1 cellular context compared by ENCODE assay signal in the genomic region with DNA sequence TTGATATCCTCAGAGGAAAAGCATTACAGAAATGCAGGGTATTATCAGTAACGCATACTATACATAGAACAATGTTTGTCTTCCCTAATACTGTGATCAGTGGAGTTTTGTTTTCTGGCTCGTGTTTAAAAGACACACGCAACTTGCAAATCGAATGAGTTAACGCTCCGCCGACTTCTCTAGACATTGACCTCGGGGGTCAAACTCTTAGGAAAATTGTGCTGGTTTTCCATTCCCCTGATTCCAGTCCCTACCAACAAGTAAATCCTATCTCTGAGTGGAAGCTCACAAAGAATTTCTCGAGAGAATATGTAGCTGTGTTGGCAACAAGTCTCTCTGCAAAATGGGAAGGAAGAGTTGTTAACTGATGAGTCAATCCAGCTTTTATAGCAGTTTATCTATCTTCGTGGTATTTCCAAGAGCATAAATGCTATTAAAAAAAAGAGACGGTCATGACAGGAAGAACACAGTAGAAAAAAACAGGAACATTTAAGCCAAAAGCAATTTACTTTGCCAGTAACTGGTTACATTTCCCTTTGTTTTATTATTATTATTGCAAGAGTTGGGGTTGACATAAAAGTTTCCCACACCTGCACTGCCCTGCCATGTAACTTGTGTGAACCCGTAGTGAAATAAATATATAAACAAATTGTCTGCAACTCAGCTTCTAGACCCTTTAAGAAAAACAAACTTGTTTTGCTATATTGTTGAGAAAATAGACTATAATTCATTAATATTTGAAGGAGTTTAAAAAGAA.
A peak's percentile ranks its signal among the peaks of the same experiment; 100 is the strongest.
TF ChIP-seq lines count a peak whose summit lies in the region.

No MANE protein-coding gene starts in this region.

TF ChIP-seq in HepG2, 621 proteins besides CTCF, POLR2A, EP300 and RAD21 (continued from another document and continues in another):
- TF ChIP-seq MYC (CRISPR knock-in tag; IDR thresholded peaks at IDR 0.05; ENCODE audit: borderline replicate concordance), result no peak
- no peak for TF ChIP-seq FOXA1 (IDR thresholded peaks at IDR 0.05)
- no peak for TF ChIP-seq FOXA1 (CRISPR knock-in tag; IDR thresholded peaks at IDR 0.05)
- TF ChIP-seq TP53 (CRISPR knock-in tag; conservative IDR thresholded peaks at IDR 0.05), result no peak
- TF ChIP-seq ZNF678 (CRISPR knock-in tag; IDR thresholded peaks at IDR 0.05), result no peak
- TF ChIP-seq, protein P1, sequence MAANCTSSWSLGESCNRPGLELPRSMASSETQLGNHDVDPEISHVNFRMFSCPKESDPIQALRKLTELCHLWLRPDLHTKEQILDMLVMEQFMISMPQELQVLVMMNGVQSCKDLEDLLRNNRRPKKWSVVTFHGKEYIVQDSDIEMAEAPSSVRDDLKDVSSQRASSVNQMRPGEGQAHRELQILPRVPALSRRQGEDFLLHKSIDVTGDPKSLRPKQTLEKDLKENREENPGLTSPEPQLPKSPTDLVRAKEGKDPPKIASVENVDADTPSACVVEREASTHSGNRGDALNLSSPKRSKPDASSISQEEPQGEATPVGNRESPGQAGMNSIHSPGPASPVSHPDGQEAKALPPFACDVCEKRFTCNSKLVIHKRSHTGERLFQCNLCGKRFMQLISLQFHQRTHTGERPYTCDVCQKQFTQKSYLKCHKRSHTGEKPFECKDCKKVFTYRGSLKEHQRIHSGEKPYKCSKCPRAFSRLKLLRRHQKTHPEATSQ (CRISPR knock-in tag; IDR thresholded peaks at IDR 0.05; ENCODE audit: borderline replicate concordance), result no peak
- no peak for TF ChIP-seq JUND (CRISPR knock-in tag; IDR thresholded peaks at IDR 0.05)
- no peak for TF ChIP-seq FOXP1 (IDR thresholded peaks at IDR 0.05)
- TF ChIP-seq FOXP1 (CRISPR knock-in tag; IDR thresholded peaks at IDR 0.05), result peak; percentile 45; the same call in 1 of the 2 replicates
- peak; percentile 67 for TF ChIP-seq ZMYM4 (CRISPR knock-in tag; IDR thresholded peaks at IDR 0.05)
- peak; percentile 43 for TF ChIP-seq TEAD3 (CRISPR knock-in tag; optimal IDR thresholded peaks at IDR 0.05; ENCODE audit: borderline replicate concordance)
- no peak for TF ChIP-seq ZNF775 (CRISPR knock-in tag; IDR thresholded peaks at IDR 0.05; ENCODE audit: borderline replicate concordance)
- peak; percentile 53; the same call in 1 of the 2 replicates for TF ChIP-seq SALL1 (CRISPR knock-in tag; IDR thresholded peaks at IDR 0.05)
- TF ChIP-seq, protein P2, sequence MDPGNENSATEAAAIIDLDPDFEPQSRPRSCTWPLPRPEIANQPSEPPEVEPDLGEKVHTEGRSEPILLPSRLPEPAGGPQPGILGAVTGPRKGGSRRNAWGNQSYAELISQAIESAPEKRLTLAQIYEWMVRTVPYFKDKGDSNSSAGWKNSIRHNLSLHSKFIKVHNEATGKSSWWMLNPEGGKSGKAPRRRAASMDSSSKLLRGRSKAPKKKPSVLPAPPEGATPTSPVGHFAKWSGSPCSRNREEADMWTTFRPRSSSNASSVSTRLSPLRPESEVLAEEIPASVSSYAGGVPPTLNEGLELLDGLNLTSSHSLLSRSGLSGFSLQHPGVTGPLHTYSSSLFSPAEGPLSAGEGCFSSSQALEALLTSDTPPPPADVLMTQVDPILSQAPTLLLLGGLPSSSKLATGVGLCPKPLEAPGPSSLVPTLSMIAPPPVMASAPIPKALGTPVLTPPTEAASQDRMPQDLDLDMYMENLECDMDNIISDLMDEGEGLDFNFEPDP (CRISPR knock-in tag; conservative IDR thresholded peaks at IDR 0.05), result no peak
- TF ChIP-seq, protein P3, sequence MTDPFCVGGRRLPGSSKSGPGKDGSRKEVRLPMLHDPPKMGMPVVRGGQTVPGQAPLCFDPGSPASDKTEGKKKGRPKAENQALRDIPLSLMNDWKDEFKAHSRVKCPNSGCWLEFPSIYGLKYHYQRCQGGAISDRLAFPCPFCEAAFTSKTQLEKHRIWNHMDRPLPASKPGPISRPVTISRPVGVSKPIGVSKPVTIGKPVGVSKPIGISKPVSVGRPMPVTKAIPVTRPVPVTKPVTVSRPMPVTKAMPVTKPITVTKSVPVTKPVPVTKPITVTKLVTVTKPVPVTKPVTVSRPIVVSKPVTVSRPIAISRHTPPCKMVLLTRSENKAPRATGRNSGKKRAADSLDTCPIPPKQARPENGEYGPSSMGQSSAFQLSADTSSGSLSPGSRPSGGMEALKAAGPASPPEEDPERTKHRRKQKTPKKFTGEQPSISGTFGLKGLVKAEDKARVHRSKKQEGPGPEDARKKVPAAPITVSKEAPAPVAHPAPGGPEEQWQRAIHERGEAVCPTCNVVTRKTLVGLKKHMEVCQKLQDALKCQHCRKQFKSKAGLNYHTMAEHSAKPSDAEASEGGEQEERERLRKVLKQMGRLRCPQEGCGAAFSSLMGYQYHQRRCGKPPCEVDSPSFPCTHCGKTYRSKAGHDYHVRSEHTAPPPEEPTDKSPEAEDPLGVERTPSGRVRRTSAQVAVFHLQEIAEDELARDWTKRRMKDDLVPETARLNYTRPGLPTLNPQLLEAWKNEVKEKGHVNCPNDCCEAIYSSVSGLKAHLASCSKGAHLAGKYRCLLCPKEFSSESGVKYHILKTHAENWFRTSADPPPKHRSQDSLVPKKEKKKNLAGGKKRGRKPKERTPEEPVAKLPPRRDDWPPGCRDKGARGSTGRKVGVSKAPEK (CRISPR knock-in tag; IDR thresholded peaks at IDR 0.05; ENCODE audit: borderline replicate concordance), result no peak
- peak; percentile 35 to 80; a peak in 3 of 4 replicates for TF ChIP-seq NR2F1 (CRISPR knock-in tag; IDR thresholded peaks at IDR 0.05)
- TF ChIP-seq DMAP1 (CRISPR knock-in tag; IDR thresholded peaks at IDR 0.05), result peak; percentile 53; the same call in 1 of the 2 replicates
- TF ChIP-seq KDM5A (IDR thresholded peaks at IDR 0.05; ENCODE audit: borderline replicate concordance, low read length), result no peak
- TF ChIP-seq, protein P4, sequence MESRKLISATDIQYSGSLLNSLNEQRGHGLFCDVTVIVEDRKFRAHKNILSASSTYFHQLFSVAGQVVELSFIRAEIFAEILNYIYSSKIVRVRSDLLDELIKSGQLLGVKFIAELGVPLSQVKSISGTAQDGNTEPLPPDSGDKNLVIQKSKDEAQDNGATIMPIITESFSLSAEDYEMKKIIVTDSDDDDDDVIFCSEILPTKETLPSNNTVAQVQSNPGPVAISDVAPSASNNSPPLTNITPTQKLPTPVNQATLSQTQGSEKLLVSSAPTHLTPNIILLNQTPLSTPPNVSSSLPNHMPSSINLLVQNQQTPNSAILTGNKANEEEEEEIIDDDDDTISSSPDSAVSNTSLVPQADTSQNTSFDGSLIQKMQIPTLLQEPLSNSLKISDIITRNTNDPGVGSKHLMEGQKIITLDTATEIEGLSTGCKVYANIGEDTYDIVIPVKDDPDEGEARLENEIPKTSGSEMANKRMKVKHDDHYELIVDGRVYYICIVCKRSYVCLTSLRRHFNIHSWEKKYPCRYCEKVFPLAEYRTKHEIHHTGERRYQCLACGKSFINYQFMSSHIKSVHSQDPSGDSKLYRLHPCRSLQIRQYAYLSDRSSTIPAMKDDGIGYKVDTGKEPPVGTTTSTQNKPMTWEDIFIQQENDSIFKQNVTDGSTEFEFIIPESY (CRISPR knock-in tag; IDR thresholded peaks at IDR 0.05), result peak; percentile 37; the same call in 1 of the 2 replicates
- TF ChIP-seq, protein P5, sequence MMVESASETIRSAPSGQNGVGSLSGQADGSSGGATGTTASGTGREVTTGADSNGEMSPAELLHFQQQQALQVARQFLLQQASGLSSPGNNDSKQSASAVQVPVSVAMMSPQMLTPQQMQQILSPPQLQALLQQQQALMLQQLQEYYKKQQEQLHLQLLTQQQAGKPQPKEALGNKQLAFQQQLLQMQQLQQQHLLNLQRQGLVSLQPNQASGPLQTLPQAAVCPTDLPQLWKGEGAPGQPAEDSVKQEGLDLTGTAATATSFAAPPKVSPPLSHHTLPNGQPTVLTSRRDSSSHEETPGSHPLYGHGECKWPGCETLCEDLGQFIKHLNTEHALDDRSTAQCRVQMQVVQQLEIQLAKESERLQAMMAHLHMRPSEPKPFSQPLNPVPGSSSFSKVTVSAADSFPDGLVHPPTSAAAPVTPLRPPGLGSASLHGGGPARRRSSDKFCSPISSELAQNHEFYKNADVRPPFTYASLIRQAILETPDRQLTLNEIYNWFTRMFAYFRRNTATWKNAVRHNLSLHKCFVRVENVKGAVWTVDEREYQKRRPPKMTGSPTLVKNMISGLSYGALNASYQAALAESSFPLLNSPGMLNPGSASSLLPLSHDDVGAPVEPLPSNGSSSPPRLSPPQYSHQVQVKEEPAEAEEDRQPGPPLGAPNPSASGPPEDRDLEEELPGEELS (CRISPR knock-in tag; IDR thresholded peaks at IDR 0.05), result 0 out of 2 replicates have a peak, but pooled peaks have one; percentile 38
- 0 out of 2 replicates have a peak, but pooled peaks have one; percentile 49 for TF ChIP-seq ZNF12 (CRISPR knock-in tag; IDR thresholded peaks at IDR 0.05)
- no peak for TF ChIP-seq TOE1 (CRISPR knock-in tag; IDR thresholded peaks at IDR 0.05)
- no peak for TF ChIP-seq ZNF549 (CRISPR knock-in tag; IDR thresholded peaks at IDR 0.05)
- TF ChIP-seq, protein P6, sequence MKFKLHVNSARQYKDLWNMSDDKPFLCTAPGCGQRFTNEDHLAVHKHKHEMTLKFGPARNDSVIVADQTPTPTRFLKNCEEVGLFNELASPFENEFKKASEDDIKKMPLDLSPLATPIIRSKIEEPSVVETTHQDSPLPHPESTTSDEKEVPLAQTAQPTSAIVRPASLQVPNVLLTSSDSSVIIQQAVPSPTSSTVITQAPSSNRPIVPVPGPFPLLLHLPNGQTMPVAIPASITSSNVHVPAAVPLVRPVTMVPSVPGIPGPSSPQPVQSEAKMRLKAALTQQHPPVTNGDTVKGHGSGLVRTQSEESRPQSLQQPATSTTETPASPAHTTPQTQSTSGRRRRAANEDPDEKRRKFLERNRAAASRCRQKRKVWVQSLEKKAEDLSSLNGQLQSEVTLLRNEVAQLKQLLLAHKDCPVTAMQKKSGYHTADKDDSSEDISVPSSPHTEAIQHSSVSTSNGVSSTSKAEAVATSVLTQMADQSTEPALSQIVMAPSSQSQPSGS (CRISPR knock-in tag; IDR thresholded peaks at IDR 0.05), result 0 out of 2 replicates have a peak, but pooled peaks have one; percentile 11
- peak; percentile 46; the same call in 1 of the 2 replicates for TF ChIP-seq NR2F2 (IDR thresholded peaks at IDR 0.05; ENCODE audit: borderline replicate concordance, low read depth)
- no peak for TF ChIP-seq POLR2AphosphoS5 (IDR thresholded peaks at IDR 0.05; ENCODE audit: low read depth, low read length)
- TF ChIP-seq TMF1 (CRISPR knock-in tag; IDR thresholded peaks at IDR 0.05; ENCODE audit: low read depth), result no peak
- no peak for TF ChIP-seq ZFAT (CRISPR knock-in tag; conservative IDR thresholded peaks at IDR 0.05)
- TF ChIP-seq CEBPG (CRISPR knock-in tag; IDR thresholded peaks at IDR 0.05), result 0 out of 2 replicates have a peak, but pooled peaks have one; percentile 30
- TF ChIP-seq, protein P7, sequence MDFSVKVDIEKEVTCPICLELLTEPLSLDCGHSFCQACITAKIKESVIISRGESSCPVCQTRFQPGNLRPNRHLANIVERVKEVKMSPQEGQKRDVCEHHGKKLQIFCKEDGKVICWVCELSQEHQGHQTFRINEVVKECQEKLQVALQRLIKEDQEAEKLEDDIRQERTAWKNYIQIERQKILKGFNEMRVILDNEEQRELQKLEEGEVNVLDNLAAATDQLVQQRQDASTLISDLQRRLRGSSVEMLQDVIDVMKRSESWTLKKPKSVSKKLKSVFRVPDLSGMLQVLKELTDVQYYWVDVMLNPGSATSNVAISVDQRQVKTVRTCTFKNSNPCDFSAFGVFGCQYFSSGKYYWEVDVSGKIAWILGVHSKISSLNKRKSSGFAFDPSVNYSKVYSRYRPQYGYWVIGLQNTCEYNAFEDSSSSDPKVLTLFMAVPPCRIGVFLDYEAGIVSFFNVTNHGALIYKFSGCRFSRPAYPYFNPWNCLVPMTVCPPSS (IDR thresholded peaks at IDR 0.05), result no peak
- no peak for TF ChIP-seq ZNF644 (CRISPR knock-in tag; IDR thresholded peaks at IDR 0.05; ENCODE audit: low read depth)
- peak; percentile 70 for TF ChIP-seq FOXA3 (CRISPR knock-in tag; IDR thresholded peaks at IDR 0.05)
- TF ChIP-seq RARA (CRISPR knock-in tag; IDR thresholded peaks at IDR 0.05), result peak; percentile 35
- TF ChIP-seq, protein P8, sequence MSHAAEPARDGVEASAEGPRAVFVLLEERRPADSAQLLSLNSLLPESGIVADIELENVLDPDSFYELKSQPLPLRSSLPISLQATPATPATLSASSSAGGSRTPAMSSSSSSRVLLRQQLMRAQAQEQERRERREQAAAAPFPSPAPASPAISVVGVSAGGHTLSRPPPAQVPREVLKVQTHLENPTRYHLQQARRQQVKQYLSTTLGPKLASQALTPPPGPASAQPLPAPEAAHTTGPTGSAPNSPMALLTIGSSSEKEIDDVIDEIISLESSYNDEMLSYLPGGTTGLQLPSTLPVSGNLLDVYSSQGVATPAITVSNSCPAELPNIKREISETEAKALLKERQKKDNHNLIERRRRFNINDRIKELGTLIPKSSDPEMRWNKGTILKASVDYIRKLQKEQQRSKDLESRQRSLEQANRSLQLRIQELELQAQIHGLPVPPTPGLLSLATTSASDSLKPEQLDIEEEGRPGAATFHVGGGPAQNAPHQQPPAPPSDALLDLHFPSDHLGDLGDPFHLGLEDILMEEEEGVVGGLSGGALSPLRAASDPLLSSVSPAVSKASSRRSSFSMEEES (CRISPR knock-in tag; IDR thresholded peaks at IDR 0.05), result no peak
- TF ChIP-seq ZNF816 (CRISPR knock-in tag; IDR thresholded peaks at IDR 0.05; ENCODE audit: borderline replicate concordance), result no peak
- TF ChIP-seq NFE2 (CRISPR knock-in tag; IDR thresholded peaks at IDR 0.05), result no peak
- peak; percentile 45; the same call in 1 of the 2 replicates for TF ChIP-seq SAP130 (CRISPR knock-in tag; IDR thresholded peaks at IDR 0.05; ENCODE audit: low read depth)
- peak; percentile 74 for TF ChIP-seq NCOR1 (IDR thresholded peaks at IDR 0.05; ENCODE audit: borderline replicate concordance, low read length)
- TF ChIP-seq, protein P9, sequence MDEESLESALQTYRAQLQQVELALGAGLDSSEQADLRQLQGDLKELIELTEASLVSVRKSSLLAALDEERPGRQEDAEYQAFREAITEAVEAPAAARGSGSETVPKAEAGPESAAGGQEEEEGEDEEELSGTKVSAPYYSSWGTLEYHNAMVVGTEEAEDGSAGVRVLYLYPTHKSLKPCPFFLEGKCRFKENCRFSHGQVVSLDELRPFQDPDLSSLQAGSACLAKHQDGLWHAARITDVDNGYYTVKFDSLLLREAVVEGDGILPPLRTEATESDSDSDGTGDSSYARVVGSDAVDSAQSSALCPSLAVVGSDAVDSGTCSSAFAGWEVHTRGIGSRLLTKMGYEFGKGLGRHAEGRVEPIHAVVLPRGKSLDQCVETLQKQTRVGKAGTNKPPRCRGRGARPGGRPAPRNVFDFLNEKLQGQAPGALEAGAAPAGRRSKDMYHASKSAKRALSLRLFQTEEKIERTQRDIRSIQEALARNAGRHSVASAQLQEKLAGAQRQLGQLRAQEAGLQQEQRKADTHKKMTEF (CRISPR knock-in tag; IDR thresholded peaks at IDR 0.05), result 0 out of 2 replicates have a peak, but pooled peaks have one; percentile 10
- no peak for TF ChIP-seq ZNF557 (CRISPR knock-in tag; IDR thresholded peaks at IDR 0.05)
- TF ChIP-seq, protein P10, sequence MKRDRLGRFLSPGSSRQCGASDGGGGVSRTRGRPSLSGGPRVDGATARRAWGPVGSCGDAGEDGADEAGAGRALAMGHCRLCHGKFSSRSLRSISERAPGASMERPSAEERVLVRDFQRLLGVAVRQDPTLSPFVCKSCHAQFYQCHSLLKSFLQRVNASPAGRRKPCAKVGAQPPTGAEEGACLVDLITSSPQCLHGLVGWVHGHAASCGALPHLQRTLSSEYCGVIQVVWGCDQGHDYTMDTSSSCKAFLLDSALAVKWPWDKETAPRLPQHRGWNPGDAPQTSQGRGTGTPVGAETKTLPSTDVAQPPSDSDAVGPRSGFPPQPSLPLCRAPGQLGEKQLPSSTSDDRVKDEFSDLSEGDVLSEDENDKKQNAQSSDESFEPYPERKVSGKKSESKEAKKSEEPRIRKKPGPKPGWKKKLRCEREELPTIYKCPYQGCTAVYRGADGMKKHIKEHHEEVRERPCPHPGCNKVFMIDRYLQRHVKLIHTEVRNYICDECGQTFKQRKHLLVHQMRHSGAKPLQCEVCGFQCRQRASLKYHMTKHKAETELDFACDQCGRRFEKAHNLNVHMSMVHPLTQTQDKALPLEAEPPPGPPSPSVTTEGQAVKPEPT (CRISPR knock-in tag; IDR thresholded peaks at IDR 0.05; ENCODE audit: low read depth), result no peak
- no peak for TF ChIP-seq ZNF709 (CRISPR knock-in tag; IDR thresholded peaks at IDR 0.05)
- TF ChIP-seq HDAC6 (IDR thresholded peaks at IDR 0.05; ENCODE audit: low read depth, low read length), result no peak
